7 cellular contexts compared by ENCODE assay signal in genomic region chr12:106302401-106303201, GRCh38. TPM values are rescaled to one million over a fixed set of nuclear protein-coding genes. Genes with fewer than 3 reads are reported as not detected.
A peak's percentile ranks its signal among the peaks of the same experiment; 100 is the strongest.
DNase-seq lines count a peak whose midpoint lies in the region; ATAC-seq and TF ChIP-seq lines count a peak whose summit lies in the region.

TCP11L2 (plus strand) TSS chr12:106302733; CDS start chr12:106311076, 8,343 bp downstream.

- DNase-seq in NCI-H2107 treated with DMSO at 0.1 percent for 48 hours (lab: John Stamatoyannopoulos, UW; ENCODE audit: unreplicated experiment) (peak; percentile 64), MCF 10A (ENCODE audit: unreplicated experiment) (peak; percentile 79)

- H3K4me2 ChIP-seq in skeletal muscle satellite cell (ENCODE audit: low read length) = peak within 1 kb of the TSS; percentile 100

- intact Hi-C loops in MCF 10A (cut with micrococcal nuclease) = loop anchor here (1.0 to 5.0 kb wide), 2 partner anchors 14 to 45 kb away; no protein-coding TSS in a partner anchor

- POLR2A ChIA-PET in MCF 10A (lab: Yijun Ruan, JAX) = interaction anchor here (0.9 to 7.1 kb wide), 18 partner anchors 9 to 75 kb away, joined by 3 to 62 read pairs (median 7); partner anchors contain the start of genes CKAP4 and POLR3B

- ATAC-seq in GM18858 (IDR thresholded peaks at IDR 0.05; ENCODE audit: unreplicated experiment) (peak; percentile 29), HG03025 (IDR thresholded peaks at IDR 0.05; ENCODE audit: low FRiP score, unreplicated experiment) (peak; percentile 70)

- no peaks in the 10 kb centered on the region for H3K36me3 ChIP-seq in skeletal muscle satellite cell (ENCODE audit: insufficient read depth, low read length)

- CTCF ChIA-PET in MCF 10A (lab: Yijun Ruan, JAX) = interaction anchor here (1.0 to 3.9 kb wide), 11 partner anchors 11 to 79 kb away, joined by 3 to 20 read pairs (median 5); partner anchors contain the start of gene POLR3B

- peak within 1 kb of the TSS; percentile 100 for H3K27ac Mint-ChIP-seq in MCF 10A (ENCODE audit: low read depth, unreplicated experiment)

- no peaks in the 10 kb centered on the region for H3K36me3 Mint-ChIP-seq in MCF 10A (ENCODE audit: insufficient read depth, unreplicated experiment)

- H3K4me3 ChIP-seq in iPS-18c (ENCODE audit: insufficient read depth, low read depth, low read length) (peak within 1 kb of the TSS; percentile 66), skeletal muscle satellite cell (ENCODE audit: low read length) (peak within 1 kb of the TSS; percentile 96)

- H3K27ac ChIP-seq in VCaP = peak within 1 kb of the TSS; percentile 98

- H3K9me3 Mint-ChIP-seq in MCF 10A (ENCODE audit: unreplicated experiment) = no peaks in the 10 kb centered on the region

- H3K4me1 ChIP-seq in skeletal muscle satellite cell (ENCODE audit: control insufficient read depth, insufficient read depth, low read length) = peaks cover 10% of the 10 kb centered on the region

- H3K9me3 ChIP-seq in iPS-18c (ENCODE audit: control insufficient read depth, insufficient read depth, low read length) (no peaks in the 10 kb centered on the region), skeletal muscle satellite cell (replicated peaks; ENCODE audit: low read length) (no peaks in the 10 kb centered on the region)

- H3K9ac ChIP-seq in skeletal muscle satellite cell (ENCODE audit: low read depth, low read length) = peak within 1 kb of the TSS; percentile 98

- peak within 1 kb of the TSS; percentile 89 for H3K4me3 Mint-ChIP-seq in MCF 10A (ENCODE audit: unreplicated experiment)

- BruUV-seq in MCF 10A (replicated peaks; lab: Mats Ljungman, UMichigan) = no TSS peak

- no peak for TF ChIP-seq CTCF in VCaP (conservative IDR thresholded peaks at IDR 0.05)
- no peak for TF ChIP-seq CTCF in MCF 10A (IDR thresholded peaks at IDR 0.05; ENCODE audit: unreplicated experiment)

- H3K4me1 Mint-ChIP-seq in MCF 10A (ENCODE audit: insufficient read depth, unreplicated experiment) = peaks cover 23% of the 10 kb centered on the region

- no peaks in the 10 kb centered on the region for H3K27me3 ChIP-seq in skeletal muscle satellite cell (ENCODE audit: control insufficient read depth, insufficient read depth, low read length)

- H3K27me3 Mint-ChIP-seq in MCF 10A (ENCODE audit: insufficient read depth, unreplicated experiment) = no peaks in the 10 kb centered on the region

RNA-seq across cellular contexts. Expression of gene TCP11L2, which starts in this region (rescaled TPM):
- total RNA-seq in MCF 10A (2022) = 10.2 and 11.4 TPM in 2 replicates
- 10.3 and 10.9 TPM in 2 replicates for total RNA-seq in skeletal muscle satellite cell (2012; rRNA removed)

Comparison
In these comparisons a context has a peak if more than half of its experiments do, and no peak if none do; other contexts are left out.
1. Peak in every context shown above with its lines: DNase-seq, ATAC-seq, H3K4me3 ChIP-seq and H3K27ac ChIP-seq.